Comparison of ENCODE assay signal across 8 cellular contexts in genomic region chr4:40629401-40630334, GRCh38. TPM values are rescaled to one million over a fixed set of nuclear protein-coding genes. Genes with fewer than 3 reads are reported as not detected.
A peak's percentile ranks its signal among the peaks of the same experiment; 100 is the strongest.
DNase-seq lines count a peak whose midpoint lies in the region; ATAC-seq and TF ChIP-seq lines count a peak whose summit lies in the region.

Gene RBM47, minus strand, starts transcription at chr4:40629864. Its CDS starts 190,971 bp downstream, at chr4:40438893.

- peaks cover 19 to 35% (median 27%) of the 10 kb centered on the region in 3 donors for H3K4me1 Mint-ChIP-seq in IgD-negative memory B cell
- H3K4me1 Mint-ChIP-seq in T-helper 2 cell treated with Interferon-gamma antibody and Interleukin-4, amounts not matched to agents 5 μg/mL and 100 μg/mL, for 36 hours (ENCODE audit: low read depth): peaks cover 39% of the 10 kb centered on the region
- peaks cover 54% of the 10 kb centered on the region for H3K4me1 Mint-ChIP-seq in dendritic cell treated with granulocyte-macrophage colony-stimulating factor and Interleukin-4, amounts not matched to agents 40 ng/mL and 50 ng/mL, for 4 days (ENCODE audit: low read depth)

- TF ChIP-seq POLR2A in lower leg skin (IDR thresholded peaks at IDR 0.05): no peak

- DNase-seq in GM10248 (ENCODE audit: extremely low spot score) (peak; percentile 60), lower leg skin (ENCODE audit: low spot score in 2 of 2) (peak; percentile 61 to 94), globus pallidus (ENCODE audit: low spot score) (no peak)
- DNase-seq in T-helper 2 cell treated with Interferon-gamma antibody and Interleukin-4, amounts not matched to agents 5 μg/mL and 100 μg/mL, for 36 hours (ENCODE audit: low spot score): peak; percentile 19
- peak; percentile 6 to 9 for DNase-seq in stimulated activated CD8-positive, alpha-beta memory T cell treated with anti-CD3 and anti-CD28 coated beads, Interleukin-2, amount 100 ng/mL, for 48 hours (ENCODE audit: low read depth in 2 of 2)

- H3K4me3 ChIP-seq in lower leg skin (ENCODE audit: low read depth, poor library complexity, severe bottlenecking): peak within 1 kb of the TSS; percentile 55

- no peaks in the 10 kb centered on the region for H3K27me3 Mint-ChIP-seq in IgD-negative memory B cell
- H3K27me3 Mint-ChIP-seq in T-helper 2 cell treated with Interferon-gamma antibody and Interleukin-4, amounts not matched to agents 5 μg/mL and 100 μg/mL, for 36 hours (ENCODE audit: low read depth): peaks cover 6% of the 10 kb centered on the region
- no peaks in the 10 kb centered on the region for H3K27me3 Mint-ChIP-seq in dendritic cell treated with granulocyte-macrophage colony-stimulating factor and Interleukin-4, amounts not matched to agents 40 ng/mL and 50 ng/mL, for 4 days

- ATAC-seq in GM21619 (IDR thresholded peaks at IDR 0.05; ENCODE audit: unreplicated experiment): peak; percentile 42

- no peaks in the 10 kb centered on the region for H3K9me3 Mint-ChIP-seq in IgD-negative memory B cell
- no peaks in the 10 kb centered on the region for H3K9me3 Mint-ChIP-seq in T-helper 2 cell treated with Interferon-gamma antibody and Interleukin-4, amounts not matched to agents 5 μg/mL and 100 μg/mL, for 36 hours
- no peaks in the 10 kb centered on the region for H3K9me3 Mint-ChIP-seq in dendritic cell treated with granulocyte-macrophage colony-stimulating factor and Interleukin-4, amounts not matched to agents 40 ng/mL and 50 ng/mL, for 4 days

- H3K27ac Mint-ChIP-seq in IgD-negative memory B cell: peak within 1 kb of the TSS; percentile 78 to 96 (median 95)
- H3K27ac Mint-ChIP-seq in T-helper 2 cell treated with Interferon-gamma antibody and Interleukin-4, amounts not matched to agents 5 μg/mL and 100 μg/mL, for 36 hours: peak within 1 kb of the TSS; percentile 72
- peak within 1 kb of the TSS; percentile 99 for H3K27ac Mint-ChIP-seq in dendritic cell treated with granulocyte-macrophage colony-stimulating factor and Interleukin-4, amounts not matched to agents 40 ng/mL and 50 ng/mL, for 4 days

- intact Hi-C loops in dendritic cell treated with granulocyte-macrophage colony-stimulating factor and Interleukin-4, amounts not matched to agents 40 ng/mL and 50 ng/mL, for 4 days (cut with micrococcal nuclease): loop anchor here (2.0 to 5.0 kb wide), 4 partner anchors 19 to 67 kb away; no protein-coding TSS in a partner anchor
- intact Hi-C loops in lower leg skin (cut with DNase I; ENCODE audit: low total_unique reads): no loop called here

- peak within 1 kb of the TSS; percentile 80 to 98 (median 90) for H3K4me3 Mint-ChIP-seq in IgD-negative memory B cell
- H3K4me3 Mint-ChIP-seq in T-helper 2 cell treated with Interferon-gamma antibody and Interleukin-4, amounts not matched to agents 5 μg/mL and 100 μg/mL, for 36 hours: peak within 1 kb of the TSS; percentile 84
- H3K4me3 Mint-ChIP-seq in dendritic cell treated with granulocyte-macrophage colony-stimulating factor and Interleukin-4, amounts not matched to agents 40 ng/mL and 50 ng/mL, for 4 days: peak within 1 kb of the TSS; percentile 85

- peak; percentile 26 for TF ChIP-seq CTCF in GM10248 (IDR thresholded peaks at IDR 0.05; ENCODE audit: control extremely low read depth, extremely low read depth, low read depth, missing control alignments)
- TF ChIP-seq CTCF in lower leg skin (IDR thresholded peaks at IDR 0.05): no peak

- POLR2A ChIA-PET in GM10248 (lab: Yijun Ruan, JAX): no interaction called here

- 2 to 4% methylated on average over 48 of the region's 53 CpGs for WGBS in lower leg skin, 2 donors

- CTCF ChIA-PET in GM10248 (lab: Yijun Ruan, JAX): interaction anchor here (0.6 to 1.4 kb wide), 5 partner anchors 12 to 90 kb away, joined by 3 to 4 read pairs (median 3); no protein-coding TSS in a partner anchor

- H3K36me3 Mint-ChIP-seq in IgD-negative memory B cell: peaks cover 2% of the 10 kb centered on the region
- H3K36me3 Mint-ChIP-seq in T-helper 2 cell treated with Interferon-gamma antibody and Interleukin-4, amounts not matched to agents 5 μg/mL and 100 μg/mL, for 36 hours (ENCODE audit: low read depth): peaks cover 1% of the 10 kb centered on the region
- peaks cover 62% of the 10 kb centered on the region for H3K36me3 Mint-ChIP-seq in dendritic cell treated with granulocyte-macrophage colony-stimulating factor and Interleukin-4, amounts not matched to agents 40 ng/mL and 50 ng/mL, for 4 days (ENCODE audit: low read depth)

RNA-seq across cellular contexts. Expression of gene RBM47, which starts in this region (rescaled TPM):
- polyA plus RNA-seq in IgD-negative memory B cell: 20.9 TPM
- 10 to 100 TPM; 38.4 to 73.8 (median 46.9) TPM for total RNA-seq in lower leg skin
